8 cellular contexts compared by ENCODE assay signal in genomic region chr2:100819365-100820345, GRCh38. TPM values are rescaled to one million over a fixed set of nuclear protein-coding genes. Genes with fewer than 3 reads are reported as not detected.
DNase-seq lines count a peak whose midpoint lies in the region; ATAC-seq, FAIRE-seq and TF ChIP-seq lines count a peak whose summit lies in the region.

Gene NPAS2, plus strand, starts transcription at chr2:100820139. Its CDS starts 84,616 bp downstream, at chr2:100904755.

- TF ChIP-seq POLR2A in endothelial cell of umbilical vein (IDR thresholded peaks at IDR 0.05; ENCODE audit: low read depth, low read length), result no peak

- CTCF ChIA-PET in endothelial cell of umbilical vein (lab: Charles Lee), result interaction anchor here (0.6 to 2.4 kb wide), 20 partner anchors 18 to 210 kb away, joined by 3 to 12 read pairs (median 4); no protein-coding TSS in a partner anchor

- BruUV-seq in endothelial cell of umbilical vein (replicated peaks; lab: Mats Ljungman, UMichigan), result no TSS peak

- peaks cover 13% of the 10 kb centered on the region for H3K4me1 Mint-ChIP-seq in mesothelial cell of epicardium

- H3K9me3 ChIP-seq in endothelial cell of umbilical vein (replicated peaks; ENCODE audit: control insufficient read depth, insufficient read depth, low read length) (no peaks in the 10 kb centered on the region), thymus (ENCODE audit: control insufficient read depth) (no peaks in the 10 kb centered on the region)

- H3K4me1 ChIP-seq in endothelial cell of umbilical vein (ENCODE audit: control insufficient read depth, extremely low read depth, insufficient read depth, low read length), result peaks cover 44% of the 10 kb centered on the region
- no peaks in the 10 kb centered on the region for H3K4me1 ChIP-seq in thymus (ENCODE audit: control insufficient read depth, insufficient read depth, low read length)

- peak within 1 kb of the TSS; percentile 74 for H3K4me3 Mint-ChIP-seq in mesothelial cell of epicardium

- no peaks in the 10 kb centered on the region for H3K36me3 Mint-ChIP-seq in mesothelial cell of epicardium

- peak within 1 kb of the TSS; percentile 73 for H3K27ac Mint-ChIP-seq in mesothelial cell of epicardium

- H3K27me3 ChIP-seq in endothelial cell of umbilical vein (ENCODE audit: control insufficient read depth in 2 of 2, insufficient read depth in 2 of 2, low read length in 2 of 2) (no peaks in the 10 kb centered on the region), thymus (ENCODE audit: control insufficient read depth, insufficient read depth) (peaks cover 54% of the 10 kb centered on the region)

- 2% methylated on average over 103 of the region's 105 CpGs for WGBS in thymus

- peak within 1 kb of the TSS; percentile 89 for H2AFZ ChIP-seq in endothelial cell of umbilical vein (ENCODE audit: low read depth, low read length)

- no peaks in the 10 kb centered on the region for H3K9me3 Mint-ChIP-seq in mesothelial cell of epicardium

- POLR2A ChIA-PET in endothelial cell of umbilical vein (lab: Charles Lee), result interaction anchor here (0.8 to 1.2 kb wide), 2 partner anchors 62 to 83 kb away, joined by 3 read pairs; no protein-coding TSS in a partner anchor

- H3K27ac ChIP-seq in endothelial cell of umbilical vein (ENCODE audit: insufficient read depth, low read depth, low read length), result peak within 1 kb of the TSS; percentile 85
- peak within 1 kb of the TSS; percentile 11 for H3K27ac ChIP-seq in thymus (ENCODE audit: low read depth)

- intact Hi-C loops in endothelial cell of umbilical vein (cut with micrococcal nuclease), result loop anchor here (1.0 to 2.0 kb wide), 4 partner anchors 53 to 209 kb away; no protein-coding TSS in a partner anchor

- peaks cover 37% of the 10 kb centered on the region for H3K79me2 ChIP-seq in endothelial cell of umbilical vein (ENCODE audit: control insufficient read depth, insufficient read depth, low read length)

- H4K20me1 ChIP-seq in endothelial cell of umbilical vein (replicated peaks; ENCODE audit: control insufficient read depth, extremely low read depth, insufficient read depth, low read length), result no peaks in the 10 kb centered on the region

- peak within 1 kb of the TSS; percentile 93 for H3K9ac ChIP-seq in endothelial cell of umbilical vein (replicated peaks; ENCODE audit: extremely low read depth, insufficient read depth, low read length)

- H3K4me3 ChIP-seq in endothelial cell of umbilical vein (replicated peaks in 1 of 3; ENCODE audit: insufficient read depth in 1 of 3, low read depth in 1 of 3, low read length in 3 of 3) (peak within 1 kb of the TSS; percentile 71 to 88 (median 87)), thymus (ENCODE audit: low read length) (peak within 1 kb of the TSS; percentile 48)

- no peak for ATAC-seq in GM18870 (IDR thresholded peaks at IDR 0.05; ENCODE audit: unreplicated experiment)
- ATAC-seq in HG03457 (IDR thresholded peaks at IDR 0.05; ENCODE audit: unreplicated experiment), result no peak

- no peaks in the 10 kb centered on the region for H3K9me1 ChIP-seq in endothelial cell of umbilical vein (replicated peaks; ENCODE audit: control insufficient read depth, extremely low read depth, insufficient read depth, low read length)

- FAIRE-seq in endothelial cell of umbilical vein (lab: Jason Lieb, UNC), result no peak

- peaks cover 83% of the 10 kb centered on the region for H3K27me3 Mint-ChIP-seq in mesothelial cell of epicardium (ENCODE audit: low read depth)

- dilution Hi-C loops in endothelial cell of umbilical vein (cut with MboI; ENCODE audit: extremely low pct_ligation_motif_present, low sequenced_read_pairs), result no loop called here

- H3K4me2 ChIP-seq in endothelial cell of umbilical vein (ENCODE audit: insufficient read depth, low read length), result peak within 1 kb of the TSS; percentile 98

- TF ChIP-seq CTCF in endothelial cell of umbilical vein (IDR thresholded peaks at IDR 0.05; ENCODE audit: extremely low read depth in 1 of 2, insufficient read depth in 1 of 2, low read depth in 1 of 2, low read length in 2 of 2) (no peak), mesothelial cell of epicardium (IDR thresholded peaks at IDR 0.05; ENCODE audit: unreplicated experiment) (no peak)

- DNase-seq in NCI-H2171 (lab: John Stamatoyannopoulos, UW), result peak; percentile 3
- DNase-seq in NCI-H2171 treated with DMSO at 0.1 percent for 48 hours (lab: John Stamatoyannopoulos, UW), result no peak
- DNase-seq in activated CD4-positive, alpha-beta T cell treated with anti-CD3 and anti-CD28 coated beads for 48 hours, result peak; percentile 27
- DNase-seq in endothelial cell of umbilical vein (ENCODE audit: low read depth, low spot score), result peak; percentile 46
- peak in 1 of 2 experiments; percentile 44 for DNase-seq in mesothelial cell of epicardium (ENCODE audit: low spot score in 2 of 2, unreplicated experiment in 2 of 2)

- H3K36me3 ChIP-seq in endothelial cell of umbilical vein (ENCODE audit: control insufficient read depth in 2 of 2, extremely low read depth in 1 of 2, insufficient read depth in 2 of 2, low read length in 2 of 2) (no peaks in the 10 kb centered on the region), thymus (ENCODE audit: control insufficient read depth, insufficient read depth) (no peaks in the 10 kb centered on the region)

TF ChIP-seq in endothelial cell of umbilical vein, 7 proteins besides CTCF, POLR2A, EP300 and RAD21:
- TF ChIP-seq MYC (IDR thresholded peaks at IDR 0.05; ENCODE audit: low read depth, low read length), result no peak
- TF ChIP-seq POLR2AphosphoS5 (IDR thresholded peaks at IDR 0.05; ENCODE audit: insufficient read depth, low read depth, low read length), result peak; percentile 68

RNA-seq across cellular contexts. Expression of gene NPAS2, which starts in this region (rescaled TPM):
- total RNA-seq in endothelial cell of umbilical vein, result 34.4 and 53.9 TPM in 2 replicates
- polyA plus RNA-seq in endothelial cell of umbilical vein, result 29.0 and 34.7 TPM in 2 replicates
- 16.6 and 22.8 TPM in 2 replicates for polyA plus RNA-seq in endothelial cell of umbilical vein (2011; cell fraction: cytosol; rRNA removed)
- 63.1 and 70.0 TPM in 2 replicates for polyA plus RNA-seq in endothelial cell of umbilical vein (2011; cell fraction: nucleus; rRNA removed)
- 41.1 and 51.9 TPM in 2 replicates for polyA plus RNA-seq in endothelial cell of umbilical vein (2012)
- 38.6 and 40.9 TPM in 2 replicates for polyA minus RNA-seq in endothelial cell of umbilical vein
- polyA minus RNA-seq in endothelial cell of umbilical vein (2011; cell fraction: cytosol; rRNA and poly(A)+ RNA removed), result 3.3 TPM
- polyA minus RNA-seq in endothelial cell of umbilical vein (2011; cell fraction: nucleus; rRNA and poly(A)+ RNA removed), result 46.1 and 69.1 TPM in 2 replicates
- total RNA-seq in mesothelial cell of epicardium, result 3.6 to 5.4 TPM (median 5.2 TPM) in 3 replicates
- polyA plus RNA-seq in thymus, result 5.4 TPM
